ENCODE assay signal across 20 cellular contexts in the genomic region with DNA sequence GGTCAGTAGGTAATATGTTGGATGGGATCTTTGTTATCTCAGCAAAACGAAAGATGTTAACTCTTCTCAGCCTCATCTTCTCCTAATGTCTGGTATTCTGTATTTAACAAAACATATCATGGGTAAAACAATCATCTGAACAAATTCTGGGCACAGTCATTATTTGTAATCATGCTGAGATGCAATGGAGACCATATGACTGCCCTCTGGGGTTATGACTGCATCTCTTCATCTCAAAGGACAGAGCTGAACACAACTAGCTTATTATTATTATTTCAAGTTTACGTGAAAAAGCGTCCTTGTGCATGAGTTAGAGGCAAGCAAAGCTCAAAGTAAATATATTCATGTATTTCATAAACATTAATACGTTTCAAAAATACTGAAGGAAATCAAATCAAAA. TPM values are rescaled to one million over a fixed set of nuclear protein-coding genes. Genes with fewer than 3 reads are reported as not detected.
A peak's percentile ranks its signal among the peaks of the same experiment; 100 is the strongest.
DNase-seq lines count a peak whose midpoint lies in the region; ATAC-seq lines count a peak whose summit lies in the region.
"Had no signal": no experiment of that assay in that cellular context is flagged by ENCODE, and none has a peak within 500 bp of the region (broad histone marks: within the 10 kb centered on the region; RNA-seq: fewer than 3 reads in every experiment).

No MANE protein-coding gene starts in this region.

- intact Hi-C loops in activated CD4-positive, alpha-beta T cell treated with anti-CD3 and anti-CD28 coated beads for 36 hours (cut with DNase I, micrococcal nuclease), result no loop called here

- H3K27ac Mint-ChIP-seq in activated CD4-positive, alpha-beta T cell treated with anti-CD3 and anti-CD28 coated beads for 36 hours, result peak overlapping the region; percentile 14
- H3K27ac Mint-ChIP-seq: CD4-positive, alpha-beta T cell; CD8-positive, alpha-beta T cell had no signal

- CTCF ChIA-PET in activated CD4-positive, alpha-beta T cell treated with anti-CD3 and anti-CD28 coated beads for 36 hours (lab: Charles Lee), result interaction anchor here (0.6 to 0.7 kb wide), 2 partner anchors 86 to 358 kb away, joined by 3 read pairs; no protein-coding TSS in a partner anchor

- POLR2A ChIA-PET in activated CD4-positive, alpha-beta T cell treated with anti-CD3 and anti-CD28 coated beads for 36 hours (lab: Charles Lee), result no interaction called here

- no peak for DNase-seq in activated CD4-positive, alpha-beta T cell treated with anti-CD3 and anti-CD28 coated beads for 36 hours
- no peak for DNase-seq in activated CD4-positive, alpha-beta T cell treated with anti-CD3 and anti-CD28 coated beads for 48 hours
- DNase-seq in SK-MEL-5 (ENCODE audit: low read depth, low spot score), result peak; percentile 74
- peak; percentile 86 for DNase-seq in foreskin melanocyte
- no peak for DNase-seq in SKM-1 treated with dmso at 0.1 percent for 144 hours (lab: John Stamatoyannopoulos, UW; ENCODE audit: unreplicated experiment)
- no peak for DNase-seq in AG08395 (ENCODE audit: low spot score)
- DNase-seq: BE2C; CD4-positive, alpha-beta T cell; CD8-positive, alpha-beta T cell; COR-L47; DMS 273 treated with DMSO at 0.1 percent for 48 hours; DMS153; DMS53; DMS79; DND-41; EL; GDM1 had no signal

- no peak overlapping the region for H3K4me3 Mint-ChIP-seq in activated CD4-positive, alpha-beta T cell treated with anti-CD3 and anti-CD28 coated beads for 36 hours
- H3K4me3 Mint-ChIP-seq: CD4-positive, alpha-beta T cell; CD8-positive, alpha-beta T cell had no signal

- H3K9me3 Mint-ChIP-seq in activated CD4-positive, alpha-beta T cell treated with anti-CD3 and anti-CD28 coated beads for 36 hours (ENCODE audit: low read depth), result peaks cover under 1% of the 10 kb centered on the region
- H3K9me3 Mint-ChIP-seq: CD4-positive, alpha-beta T cell; CD8-positive, alpha-beta T cell had no signal

- no peaks in the 10 kb centered on the region for H3K27me3 Mint-ChIP-seq in activated CD4-positive, alpha-beta T cell treated with anti-CD3 and anti-CD28 coated beads for 36 hours
- H3K27me3 Mint-ChIP-seq: CD4-positive, alpha-beta T cell had no signal

- H3K4me1 Mint-ChIP-seq in activated CD4-positive, alpha-beta T cell treated with anti-CD3 and anti-CD28 coated beads for 36 hours, result peaks cover 35% of the 10 kb centered on the region

- no peak for ATAC-seq in activated CD4-positive, alpha-beta T cell treated with anti-CD3 and anti-CD28 coated beads for 36 hours
- ATAC-seq in GM18867 (IDR thresholded peaks at IDR 0.05; ENCODE audit: unreplicated experiment), result no peak
- ATAC-seq: A549; CD8-positive, alpha-beta T cell; GM12878 had no signal

- in situ Hi-C loops in SK-MEL-5 (cut with HindIII; ENCODE audit: low pct_unique_long_range_greater_than_20kb, low sequenced_read_pairs), result no loop called here

- peaks cover 2% of the 10 kb centered on the region for H3K36me3 Mint-ChIP-seq in activated CD4-positive, alpha-beta T cell treated with anti-CD3 and anti-CD28 coated beads for 36 hours (ENCODE audit: low read depth)

RNA-seq across cellular contexts. Expression of a gene that starts 29.7 kb away (rescaled TPM):
- total RNA-seq in activated CD4-positive, alpha-beta T cell treated with anti-CD3 and anti-CD28 coated beads for 36 hours, result 100 to 1,000 TPM; 231 to 330 TPM
- total RNA-seq in SK-MEL-5 (2014; rRNA removed; shearing (Covaris generic)), result 278 and 284 TPM in 2 replicates
- polyA plus RNA-seq in SK-MEL-5 (2015; cell fraction: cytosol; rRNA removed), result 155 and 188 TPM in 2 replicates
- polyA plus RNA-seq in SK-MEL-5 (2015; cell fraction: nucleus; rRNA removed), result 1,077 and 1,107 TPM in 2 replicates

RNA-seq across cellular contexts. Expression of a gene that starts 50.3 kb away (rescaled TPM):
- total RNA-seq in activated CD4-positive, alpha-beta T cell treated with anti-CD3 and anti-CD28 coated beads for 36 hours, result 100 to 1,000 TPM; 102 to 106 TPM
- total RNA-seq in SK-MEL-5 (2014; rRNA removed; shearing (Covaris generic)), result 195 and 215 TPM in 2 replicates
- polyA plus RNA-seq in SK-MEL-5 (2015; cell fraction: cytosol; rRNA removed), result 92.8 and 131 TPM in 2 replicates
- 145 and 148 TPM in 2 replicates for polyA plus RNA-seq in SK-MEL-5 (2015; cell fraction: nucleus; rRNA removed)

Comparison
In these comparisons a context has a peak if more than half of its experiments do, and no peak if none do; other contexts are left out.
1. DNase-seq: peak in SK-MEL-5 (single experiment) and foreskin melanocyte (single experiment); none in activated CD4-positive, alpha-beta T cell treated with anti-CD3 and anti-CD28 coated beads for 36 hours (single experiment), activated CD4-positive, alpha-beta T cell treated with anti-CD3 and anti-CD28 coated beads for 48 hours (single experiment), SKM-1 treated with dmso at 0.1 percent for 144 hours (single experiment) and AG08395 (single experiment).